Comparison of ENCODE assay signal across 16 cellular contexts in genomic region chr7:107294182-107294581, GRCh38.
DNase-seq lines count a peak whose midpoint lies in the region; ATAC-seq and TF ChIP-seq lines count a peak whose summit lies in the region.
"Had no signal": no experiment of that assay in that cellular context is flagged by ENCODE, and none has a peak within 500 bp of the region (broad histone marks: within the 10 kb centered on the region; RNA-seq: fewer than 3 reads in every experiment).

No MANE protein-coding gene starts in this region.

- H3K27me3 ChIP-seq in mesendoderm (ENCODE audit: insufficient read depth, low read length, poor library complexity) (no peaks in the 10 kb centered on the region), psoas muscle (ENCODE audit: insufficient read depth in 3 of 3, low read length in 2 of 3) (no peaks in the 10 kb centered on the region)
- H3K27me3 ChIP-seq: BLaER1 treated with 17β-estradiol and CSF1 and Interleukin-3, amounts not matched to agents 10 nM and 100 nM had no signal

- H2BK15ac ChIP-seq in mesendoderm (replicated peaks; ENCODE audit: low read depth), result no peak overlapping the region

- H3K9ac ChIP-seq in mesendoderm (ENCODE audit: low read length), result no peak overlapping the region
- H3K9ac ChIP-seq: BLaER1 treated with 17β-estradiol and CSF1 and Interleukin-3, amounts not matched to agents 10 nM and 100 nM had no signal

- H3K79me1 ChIP-seq in mesendoderm (ENCODE audit: low read length), result no peaks in the 10 kb centered on the region

- H4K8ac ChIP-seq in mesendoderm (ENCODE audit: low read depth, low read length), result no peak overlapping the region

- H3K36me3 ChIP-seq in mesendoderm (ENCODE audit: control insufficient read depth, insufficient read depth, low read length) (no peaks in the 10 kb centered on the region), psoas muscle (ENCODE audit: insufficient read depth in 1 of 2, low read depth in 1 of 2) (no peaks in the 10 kb centered on the region)

- H3K4ac ChIP-seq in mesendoderm (ENCODE audit: low read depth, low read length), result no peak overlapping the region

- H3K18ac ChIP-seq in mesendoderm (ENCODE audit: low read length), result no peak overlapping the region

- intact Hi-C loops in psoas muscle (cut with DNase I), result no loop called here

- H3K56ac ChIP-seq in mesendoderm (ENCODE audit: low read length), result no peak overlapping the region

- no peak for TF ChIP-seq CTCF in psoas muscle (IDR thresholded peaks at IDR 0.05)

- H3K23ac ChIP-seq in mesendoderm (ENCODE audit: low read length), result no peak overlapping the region

- no peak overlapping the region for H3K4me2 ChIP-seq in mesendoderm (ENCODE audit: low read length)
- H3K4me2 ChIP-seq: A549; BLaER1 treated with 17β-estradiol and CSF1 and Interleukin-3, amounts not matched to agents 10 nM and 100 nM had no signal

- no CpG with 5 or more reads among the region's 1 CpG for WGBS in mesendoderm (ENCODE audit: extremely low coverage, insufficient coverage, low lambda C conversion rate)
- WGBS in psoas muscle, 3 donors, result 93 to 97% (median 93%) methylated on average over 1 of the region's 1 CpG

- no peaks in the 10 kb centered on the region for H3K79me2 ChIP-seq in mesendoderm (ENCODE audit: control insufficient read depth, insufficient read depth, low read length)

- peak; percentile 74 for DNase-seq in SK-N-DZ (ENCODE audit: low spot score)
- peak; percentile 58 for DNase-seq in mesendoderm
- DNase-seq in psoas muscle, result no peak
- DNase-seq in RKO (ENCODE audit: low spot score), result no peak
- DNase-seq: AML-193; Caco-2; Calu3; CD4-positive, alpha-beta T cell; CD8-positive, alpha-beta T cell; DMS79 treated with DMSO at 0.1 percent for 48 hours; GF-D8 had no signal

- H2BK120ac ChIP-seq in mesendoderm (ENCODE audit: low read depth, low read length), result no peak overlapping the region

- no peaks in the 10 kb centered on the region for H3K9me3 ChIP-seq in psoas muscle
- H3K9me3 ChIP-seq: BLaER1 treated with 17β-estradiol and CSF1 and Interleukin-3, amounts not matched to agents 10 nM and 100 nM; Caco-2 had no signal

- no peak; the same call in 2 of the 3 replicates for ATAC-seq in SK-N-SH treated with all-trans-retinoic acid at 6 μM for 48 hours
- ATAC-seq in psoas muscle, result no peak
- ATAC-seq: A549; CD8-positive, alpha-beta T cell had no signal

- no peak overlapping the region for H2AK5ac ChIP-seq in mesendoderm (ENCODE audit: low read length)

- H2BK5ac ChIP-seq in mesendoderm (ENCODE audit: low read length), result no peak overlapping the region

- peaks cover 10% of the 10 kb centered on the region for H3K4me1 ChIP-seq in mesendoderm (ENCODE audit: control insufficient read depth, low read depth, low read length)
- H3K4me1 ChIP-seq in psoas muscle, result no peaks in the 10 kb centered on the region
- H3K4me1 ChIP-seq: A549; BLaER1 treated with 17β-estradiol and CSF1 and Interleukin-3, amounts not matched to agents 10 nM and 100 nM had no signal

- H3K27ac ChIP-seq in mesendoderm (ENCODE audit: low read depth, low read length), result no peak overlapping the region
- H3K27ac ChIP-seq in psoas muscle, result no peak overlapping the region
- H3K27ac ChIP-seq: 22Rv1; A549; BLaER1 treated with 17β-estradiol and CSF1 and Interleukin-3, amounts not matched to agents 10 nM and 100 nM; C4-2B had no signal

- H3K4me3 ChIP-seq in mesendoderm (ENCODE audit: low read length) (no peak overlapping the region), psoas muscle (no peak overlapping the region)
- H3K4me3 ChIP-seq: A549; BLaER1 treated with 17β-estradiol and CSF1 and Interleukin-3, amounts not matched to agents 10 nM and 100 nM had no signal

- no peak overlapping the region for H4K5ac ChIP-seq in mesendoderm (ENCODE audit: low read length)

TF ChIP-seq in SK-N-SH treated with all-trans-retinoic acid at 6 μM for 48 hours, 23 proteins besides CTCF, POLR2A, EP300 and RAD21:
- TF ChIP-seq ZFP30 (CRISPR knock-in tag; IDR thresholded peaks at IDR 0.05) (no peak), TSHZ2 (CRISPR knock-in tag; IDR thresholded peaks at IDR 0.05) (no peak), TCF4 (CRISPR knock-in tag; IDR thresholded peaks at IDR 0.05; ENCODE audit: borderline replicate concordance) (peak; percentile 82)

Comparison
In these comparisons a context has a peak if more than half of its experiments do, and no peak if none do; other contexts are left out.
1. DNase-seq: peak in SK-N-DZ (single experiment) and mesendoderm (single experiment); none in psoas muscle (0 of 2) and RKO (single experiment).